Comparison of ENCODE assay signal across 3 cellular contexts in the genomic region with DNA sequence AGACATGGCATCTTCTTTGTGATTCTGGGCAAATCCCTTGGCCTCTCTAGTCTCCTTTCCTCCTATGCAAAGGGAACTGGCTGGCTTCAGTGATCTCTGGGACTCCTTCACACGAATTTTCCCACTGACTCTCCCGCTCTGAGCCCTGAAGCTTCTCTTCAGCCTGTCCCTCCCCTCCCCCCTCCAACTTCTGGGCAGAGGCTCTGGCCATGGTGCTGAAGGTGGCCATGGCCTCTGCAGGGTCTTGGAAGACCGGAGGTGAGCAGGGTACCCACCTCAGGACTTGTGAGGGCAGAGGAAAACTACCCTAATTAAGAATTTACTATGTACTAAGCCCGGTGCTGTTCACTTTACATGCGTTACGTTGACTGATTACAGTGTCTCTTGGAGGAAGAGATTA.
A peak's percentile ranks its signal among the peaks of the same experiment; 100 is the strongest.
TF ChIP-seq lines count a peak whose summit lies in the region.

No MANE protein-coding gene starts in this region.

TF ChIP-seq in HCT116, 20 proteins besides CTCF, POLR2A, EP300 and RAD21 (continued from another document):
- TF ChIP-seq, protein P1, sequence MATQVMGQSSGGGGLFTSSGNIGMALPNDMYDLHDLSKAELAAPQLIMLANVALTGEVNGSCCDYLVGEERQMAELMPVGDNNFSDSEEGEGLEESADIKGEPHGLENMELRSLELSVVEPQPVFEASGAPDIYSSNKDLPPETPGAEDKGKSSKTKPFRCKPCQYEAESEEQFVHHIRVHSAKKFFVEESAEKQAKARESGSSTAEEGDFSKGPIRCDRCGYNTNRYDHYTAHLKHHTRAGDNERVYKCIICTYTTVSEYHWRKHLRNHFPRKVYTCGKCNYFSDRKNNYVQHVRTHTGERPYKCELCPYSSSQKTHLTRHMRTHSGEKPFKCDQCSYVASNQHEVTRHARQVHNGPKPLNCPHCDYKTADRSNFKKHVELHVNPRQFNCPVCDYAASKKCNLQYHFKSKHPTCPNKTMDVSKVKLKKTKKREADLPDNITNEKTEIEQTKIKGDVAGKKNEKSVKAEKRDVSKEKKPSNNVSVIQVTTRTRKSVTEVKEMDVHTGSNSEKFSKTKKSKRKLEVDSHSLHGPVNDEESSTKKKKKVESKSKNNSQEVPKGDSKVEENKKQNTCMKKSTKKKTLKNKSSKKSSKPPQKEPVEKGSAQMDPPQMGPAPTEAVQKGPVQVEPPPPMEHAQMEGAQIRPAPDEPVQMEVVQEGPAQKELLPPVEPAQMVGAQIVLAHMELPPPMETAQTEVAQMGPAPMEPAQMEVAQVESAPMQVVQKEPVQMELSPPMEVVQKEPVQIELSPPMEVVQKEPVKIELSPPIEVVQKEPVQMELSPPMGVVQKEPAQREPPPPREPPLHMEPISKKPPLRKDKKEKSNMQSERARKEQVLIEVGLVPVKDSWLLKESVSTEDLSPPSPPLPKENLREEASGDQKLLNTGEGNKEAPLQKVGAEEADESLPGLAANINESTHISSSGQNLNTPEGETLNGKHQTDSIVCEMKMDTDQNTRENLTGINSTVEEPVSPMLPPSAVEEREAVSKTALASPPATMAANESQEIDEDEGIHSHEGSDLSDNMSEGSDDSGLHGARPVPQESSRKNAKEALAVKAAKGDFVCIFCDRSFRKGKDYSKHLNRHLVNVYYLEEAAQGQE (IDR thresholded peaks at IDR 0.05; ENCODE audit: low read depth), result peak; percentile 93

TF ChIP-seq in PFSK-1, 5 proteins besides CTCF, POLR2A, EP300 and RAD21 (continued from another document):
- 0 out of 2 replicates have a peak, but pooled peaks have one; percentile 51 for TF ChIP-seq SIN3A (IDR thresholded peaks at IDR 0.05; ENCODE audit: borderline replicate concordance, insufficient read depth, low read length)
- TF ChIP-seq FOXP2 (optimal IDR thresholded peaks at IDR 0.05; ENCODE audit: borderline replicate concordance, extremely low read depth, extremely low read length, insufficient read depth), result no peak
- TF ChIP-seq, protein P1 (IDR thresholded peaks at IDR 0.05; ENCODE audit: insufficient read depth in 1 of 2, low read depth in 2 of 2, low read length in 2 of 2), result peak; percentile 96 to 98
TF ChIP-seq in PFSK-1: peak in this region for 2.

TF ChIP-seq in endothelial cell of umbilical vein, 7 proteins besides CTCF, POLR2A, EP300 and RAD21:
- TF ChIP-seq POLR2AphosphoS5 (IDR thresholded peaks at IDR 0.05; ENCODE audit: insufficient read depth, low read depth, low read length) (no peak), GATA2 (IDR thresholded peaks at IDR 0.05; ENCODE audit: insufficient read depth, insufficient read length, low read depth, low read length) (no peak), EZH2 (IDR thresholded peaks at IDR 0.05; ENCODE audit: borderline replicate concordance, low read depth, low read length, severe bottlenecking) (no peak), MYC (IDR thresholded peaks at IDR 0.05; ENCODE audit: low read depth, low read length) (no peak), JUN (IDR thresholded peaks at IDR 0.05; ENCODE audit: borderline replicate concordance, insufficient read depth, insufficient read length, low read depth) (no peak), FOS (IDR thresholded peaks at IDR 0.05; ENCODE audit: borderline replicate concordance, insufficient read depth, low read length) (no peak)
TF ChIP-seq in endothelial cell of umbilical vein: peak in this region for 0.
